In the genomic region with DNA sequence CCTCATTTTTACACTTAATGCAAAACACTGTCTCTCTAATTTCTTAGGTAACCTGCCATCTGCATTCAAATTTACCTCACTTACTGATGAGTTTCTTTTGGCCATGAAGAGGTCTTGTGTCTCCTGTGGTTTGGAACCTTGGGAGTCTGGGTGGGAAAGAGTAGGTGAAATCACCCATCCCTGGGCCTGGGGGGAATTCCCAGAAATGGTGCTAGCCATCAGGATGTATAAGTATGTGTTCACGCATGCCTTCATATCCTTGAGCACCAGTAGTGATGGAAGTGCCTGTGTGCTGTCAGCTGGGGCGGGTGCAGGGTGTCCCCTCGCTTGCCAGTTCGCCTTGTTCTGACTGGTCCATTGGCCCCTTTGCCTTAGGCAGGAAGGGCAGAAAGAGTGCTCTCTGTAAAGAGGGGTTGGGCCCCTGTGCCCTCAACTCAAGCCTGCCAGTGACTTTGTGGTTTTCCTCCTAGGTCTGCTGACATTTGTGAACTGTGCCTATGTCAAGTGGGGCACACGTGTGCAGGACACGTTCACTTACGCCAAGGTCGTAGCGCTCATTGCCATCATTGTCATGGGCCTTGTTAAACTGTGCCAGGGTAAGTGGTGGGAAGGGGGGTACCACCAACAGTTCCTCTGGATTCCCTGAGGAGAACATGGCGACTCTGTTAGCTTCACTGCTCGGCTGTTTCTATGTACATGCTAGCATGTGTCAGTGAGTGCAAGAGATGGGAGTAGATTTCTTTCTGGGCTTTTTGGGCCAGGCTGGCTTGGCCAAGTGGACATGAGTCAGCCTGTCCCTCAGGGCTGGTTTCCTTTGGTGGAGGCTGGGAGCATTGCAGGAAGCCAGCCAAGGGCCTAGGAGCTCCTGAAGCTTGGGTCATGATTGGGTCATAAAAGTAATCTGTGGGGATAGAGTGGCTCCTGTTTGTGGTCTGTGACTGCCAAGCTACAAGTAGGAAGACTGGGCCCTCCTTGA, we compare ENCODE assay signal across 8 cellular contexts. TPM values are rescaled to one million over a fixed set of nuclear protein-coding genes. Genes with fewer than 3 reads are reported as not detected.
DNase-seq lines count a peak whose midpoint lies in the region; ATAC-seq and TF ChIP-seq lines count a peak whose summit lies in the region.

No MANE protein-coding gene starts in this region.

- peak; percentile 64 for DNase-seq in activated CD4-positive, alpha-beta T cell treated with anti-CD3 and anti-CD28 coated beads for 36 hours
- no peak for DNase-seq in activated CD4-positive, alpha-beta T cell treated with anti-CD3 and anti-CD28 coated beads for 1 hour
- DNase-seq in activated naive CD4-positive, alpha-beta T cell treated with anti-CD3 and anti-CD28 coated beads for 36 hours, result peak; percentile 73
- DNase-seq in left ventricle myocardium superior (peak; percentile 82), tibial nerve (ENCODE audit: low spot score in 2 of 2) (peak; percentile 78 to 82), midbrain (lab: John Stamatoyannopoulos, UW) (no peak), NCI-H524 (lab: John Stamatoyannopoulos, UW) (no peak)

- H3K4me1 ChIP-seq in tibial nerve, result peaks cover 0 to 98% (median 69%) of the 10 kb centered on the region in 4 donors

- H3K27me3 ChIP-seq in tibial nerve, result no peaks in the 10 kb centered on the region

- TF ChIP-seq POLR2A in tibial nerve (IDR thresholded peaks at IDR 0.05), result no peak

- 70 to 94% methylated on average over 5 to 11 of the region's 11 CpGs for WGBS in tibial nerve, 2 donors

- POLR2A ChIA-PET in activated CD4-positive, alpha-beta T cell treated with anti-CD3 and anti-CD28 coated beads for 36 hours (lab: Charles Lee), result interaction anchor here (0.6 to 2.7 kb wide), 2 partner anchors 23 to 30 kb away, joined by 4 to 14 read pairs; a partner anchor contains a TSS

- peak in 1 of 2 donors; percentile 81 for TF ChIP-seq EP300 in tibial nerve (IDR thresholded peaks at IDR 0.05)

- H3K27ac ChIP-seq in tibial nerve, result peak overlapping the region; percentile 64 to 88 (median 74)

- TF ChIP-seq CTCF in tibial nerve (IDR thresholded peaks at IDR 0.05), result peak in 2 of 5 experiments; percentile 20 to 37

- peaks cover 65% of the 10 kb centered on the region for H3K36me3 Mint-ChIP-seq in activated CD4-positive, alpha-beta T cell treated with anti-CD3 and anti-CD28 coated beads for 36 hours (ENCODE audit: low read depth)
- peaks cover 55% of the 10 kb centered on the region for H3K36me3 Mint-ChIP-seq in activated naive CD4-positive, alpha-beta T cell treated with anti-CD3 and anti-CD28 coated beads for 36 hours (ENCODE audit: low read depth)

- no peaks in the 10 kb centered on the region for H3K27me3 Mint-ChIP-seq in activated CD4-positive, alpha-beta T cell treated with anti-CD3 and anti-CD28 coated beads for 36 hours
- H3K27me3 Mint-ChIP-seq in activated naive CD4-positive, alpha-beta T cell treated with anti-CD3 and anti-CD28 coated beads for 36 hours (ENCODE audit: low read depth), result no peaks in the 10 kb centered on the region

- no peaks in the 10 kb centered on the region for H3K9me3 Mint-ChIP-seq in activated CD4-positive, alpha-beta T cell treated with anti-CD3 and anti-CD28 coated beads for 36 hours (ENCODE audit: low read depth)
- H3K9me3 Mint-ChIP-seq in activated naive CD4-positive, alpha-beta T cell treated with anti-CD3 and anti-CD28 coated beads for 36 hours, result no peaks in the 10 kb centered on the region

- H3K36me3 ChIP-seq in tibial nerve, result peaks cover 0 to 39% (median 0%) of the 10 kb centered on the region in 3 donors

- peak overlapping the region; percentile 96 for H3K27ac Mint-ChIP-seq in activated CD4-positive, alpha-beta T cell treated with anti-CD3 and anti-CD28 coated beads for 36 hours
- peak overlapping the region; percentile 92 for H3K27ac Mint-ChIP-seq in activated naive CD4-positive, alpha-beta T cell treated with anti-CD3 and anti-CD28 coated beads for 36 hours

- peak; percentile 34 for ATAC-seq in activated CD4-positive, alpha-beta T cell treated with anti-CD3 and anti-CD28 coated beads for 36 hours
- ATAC-seq in left ventricle myocardium superior, result peak; percentile 73
- ATAC-seq in HG03095 (IDR thresholded peaks at IDR 0.05; ENCODE audit: unreplicated experiment), result no peak

- peak overlapping the region; percentile 26 for H3K4me3 Mint-ChIP-seq in activated CD4-positive, alpha-beta T cell treated with anti-CD3 and anti-CD28 coated beads for 36 hours
- H3K4me3 Mint-ChIP-seq in activated naive CD4-positive, alpha-beta T cell treated with anti-CD3 and anti-CD28 coated beads for 36 hours, result peak overlapping the region; percentile 12

- peaks cover 96% of the 10 kb centered on the region for H3K4me1 Mint-ChIP-seq in activated CD4-positive, alpha-beta T cell treated with anti-CD3 and anti-CD28 coated beads for 36 hours
- H3K4me1 Mint-ChIP-seq in activated naive CD4-positive, alpha-beta T cell treated with anti-CD3 and anti-CD28 coated beads for 36 hours (ENCODE audit: low read depth), result peaks cover 97% of the 10 kb centered on the region

- H3K9me3 ChIP-seq in tibial nerve, result no peaks in the 10 kb centered on the region

- CTCF ChIA-PET in activated CD4-positive, alpha-beta T cell treated with anti-CD3 and anti-CD28 coated beads for 36 hours (lab: Charles Lee), result interaction anchor here (0.8 to 6.1 kb wide), 17 partner anchors 11 to 42 kb away, joined by 3 to 32 read pairs (median 5); a partner anchor contains a TSS
- CTCF ChIA-PET in activated naive CD4-positive, alpha-beta T cell treated with anti-CD3 and anti-CD28 coated beads for 36 hours (lab: Charles Lee), result interaction anchor here (0.9 to 10.6 kb wide), 5 partner anchors 13 to 35 kb away, joined by 3 to 181 read pairs (median 4); a partner anchor contains a TSS

- intact Hi-C loops in activated CD4-positive, alpha-beta T cell treated with anti-CD3 and anti-CD28 coated beads for 36 hours (cut with DNase I, micrococcal nuclease), result loop anchor here in 1 of 2 experiments (2.0 kb wide), 2 partner anchors 13 to 23 kb away; a partner anchor contains a TSS
- intact Hi-C loops in activated naive CD4-positive, alpha-beta T cell treated with anti-CD3 and anti-CD28 coated beads for 36 hours (cut with micrococcal nuclease), result loop anchor here (5.0 kb wide), 1 partner anchor 200 kb away; a partner anchor contains a TSS
- intact Hi-C loops in left ventricle myocardium superior (cut with micrococcal nuclease), result no loop called here

- H3K4me3 ChIP-seq in tibial nerve, result no peak overlapping the region

RNA-seq across cellular contexts. Expression of a gene that starts 23.2 kb away (rescaled TPM):
- 10 to 100 TPM; 17.4 to 21.7 TPM for total RNA-seq in activated CD4-positive, alpha-beta T cell treated with anti-CD3 and anti-CD28 coated beads for 36 hours
- total RNA-seq in activated naive CD4-positive, alpha-beta T cell treated with anti-CD3 and anti-CD28 coated beads for 36 hours, result 10 to 100 TPM; 23.0 to 26.4 TPM
- 14.2 TPM for total RNA-seq in left ventricle myocardium superior
- 10 to 100 TPM; 13.4 to 19.5 (median 14.2) TPM for total RNA-seq in tibial nerve

RNA-seq across cellular contexts. Expression of a gene that starts 23.2 kb away (rescaled TPM):
- total RNA-seq in activated CD4-positive, alpha-beta T cell treated with anti-CD3 and anti-CD28 coated beads for 36 hours, result 10 to 100 TPM; 55.7 to 58.7 TPM
- 10 to 100 TPM; 79.4 to 83.4 TPM for total RNA-seq in activated naive CD4-positive, alpha-beta T cell treated with anti-CD3 and anti-CD28 coated beads for 36 hours
- total RNA-seq in left ventricle myocardium superior (38.2 TPM), tibial nerve (100 to 1,000 TPM; 129 to 202 (median 181) TPM)

RNA-seq across cellular contexts. Expression of a gene that starts 23.3 kb away (rescaled TPM):
- total RNA-seq in activated CD4-positive, alpha-beta T cell treated with anti-CD3 and anti-CD28 coated beads for 36 hours, result 10 to 100 TPM; 62.7 to 70.7 TPM
- total RNA-seq in activated naive CD4-positive, alpha-beta T cell treated with anti-CD3 and anti-CD28 coated beads for 36 hours, result 10 to 100 TPM; 51.6 to 52.4 TPM
- 30.9 TPM for total RNA-seq in left ventricle myocardium superior
- total RNA-seq in tibial nerve, result 10 to 100 TPM; 74.1 to 91.5 (median 78.0) TPM

RNA-seq across cellular contexts. Expression of a gene that starts 42.4 kb away (rescaled TPM):
- 1 to 10 TPM; 6.0 to 7.0 TPM for total RNA-seq in activated CD4-positive, alpha-beta T cell treated with anti-CD3 and anti-CD28 coated beads for 36 hours
- 1 to 10 TPM; 4.2 to 5.4 TPM for total RNA-seq in activated naive CD4-positive, alpha-beta T cell treated with anti-CD3 and anti-CD28 coated beads for 36 hours
- total RNA-seq in left ventricle myocardium superior (33.8 TPM), tibial nerve (10 to 100 TPM; 26.0 to 51.3 (median 30.2) TPM)

RNA-seq across cellular contexts. Expression of a gene that starts 51.6 kb away (rescaled TPM):
- total RNA-seq in activated CD4-positive, alpha-beta T cell treated with anti-CD3 and anti-CD28 coated beads for 36 hours, result under 1 TPM; 0.58 to 0.85 TPM
- total RNA-seq in activated naive CD4-positive, alpha-beta T cell treated with anti-CD3 and anti-CD28 coated beads for 36 hours, result under 1 TPM; 0.21 to 0.35 TPM
- 0.87 TPM for total RNA-seq in left ventricle myocardium superior
- 1 to 10 TPM in 2 of 4 donors, under 1 TPM in 2; 0.42 to 2.4 (median 1.2) TPM for total RNA-seq in tibial nerve

Comparison
In these comparisons a context has a peak if more than half of its experiments do, and no peak if none do; other contexts are left out.
1. DNase-seq: peak in activated CD4-positive, alpha-beta T cell treated with anti-CD3 and anti-CD28 coated beads for 36 hours (single experiment), activated naive CD4-positive, alpha-beta T cell treated with anti-CD3 and anti-CD28 coated beads for 36 hours (single experiment), left ventricle myocardium superior (single experiment) and tibial nerve (2 of 2); none in activated CD4-positive, alpha-beta T cell treated with anti-CD3 and anti-CD28 coated beads for 1 hour (single experiment), midbrain (single experiment) and NCI-H524 (0 of 2).